In genomic region chr4:176195184-176195978, GRCh38 we compare ENCODE assay signal across 8 cellular contexts.
DNase-seq lines count a peak whose midpoint lies in the region; ATAC-seq and FAIRE-seq lines count a peak whose summit lies in the region.

TSS of gene SPATA4 (minus strand) at chr4:176195585. CDS start at chr4:176195562, 23 bp downstream.

- DNase-seq in Ammon's horn (ENCODE audit: low spot score) (peak; percentile 97), NCI-H524 treated with DMSO at 0.1 percent for 48 hours (lab: John Stamatoyannopoulos, UW) (peak; percentile 29), kidney tubule cell (ENCODE audit: low spot score) (peak; percentile 95)
- DNase-seq in activated CD4-positive, alpha-beta T cell treated with anti-CD3 and anti-CD28 coated beads for 48 hours: peak; percentile 97
- peak; percentile 91 to 94 for DNase-seq in stimulated activated CD4-positive, alpha-beta T cell treated with anti-CD3 and anti-CD28 coated beads, Interleukin-15, amount 100 ng/mL, for 48 hours (ENCODE audit: low read depth in 2 of 2)

- ATAC-seq in GM19328 (IDR thresholded peaks at IDR 0.05; ENCODE audit: unreplicated experiment) (peak; percentile 99), HG03460 (IDR thresholded peaks at IDR 0.05; ENCODE audit: unreplicated experiment) (peak; percentile 97)

- peak; percentile 69 for FAIRE-seq in colon (lab: Jason Lieb, UNC)

Comparison
In these comparisons a context has a peak if more than half of its experiments do, and no peak if none do; other contexts are left out.
1. Peak in every context shown above with its lines: DNase-seq and ATAC-seq.
2. DNase-seq: peak in every context shown above with its lines; median percentile 97 in Ammon's horn; 97 in activated CD4-positive, alpha-beta T cell treated with anti-CD3 and anti-CD28 coated beads for 48 hours; 95 in kidney tubule cell; 92 in stimulated activated CD4-positive, alpha-beta T cell treated with anti-CD3 and anti-CD28 coated beads, Interleukin-15, amount 100 ng/mL, for 48 hours; 29 in NCI-H524 treated with DMSO at 0.1 percent for 48 hours.